In the genomic region with DNA sequence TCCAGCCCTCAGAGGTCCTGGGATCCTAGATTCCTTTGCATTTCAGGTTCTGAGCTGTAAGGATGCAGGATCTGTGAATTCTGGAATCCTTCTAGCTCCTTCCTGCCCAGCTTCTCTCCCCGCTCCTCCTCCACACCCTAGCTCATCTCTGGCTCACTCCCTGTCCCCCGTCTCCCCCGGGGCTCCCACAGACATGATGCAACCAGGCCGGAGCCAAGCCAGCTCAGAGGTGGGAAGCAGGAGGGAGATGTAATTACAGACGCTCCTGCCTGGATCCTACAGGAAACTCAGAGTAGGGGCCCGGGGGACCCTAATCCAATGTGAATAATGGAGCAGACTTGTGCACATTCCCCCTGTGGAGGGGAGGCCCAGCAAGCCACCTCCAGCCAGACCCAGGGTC, we compare ENCODE assay signal across 1 cellular context.
TF ChIP-seq lines count a peak whose summit lies in the region.

No MANE protein-coding gene starts in this region.

TF ChIP-seq in SK-N-SH, 30 proteins besides CTCF, POLR2A, EP300 and RAD21 (continued from another document):
- TF ChIP-seq, protein P1, sequence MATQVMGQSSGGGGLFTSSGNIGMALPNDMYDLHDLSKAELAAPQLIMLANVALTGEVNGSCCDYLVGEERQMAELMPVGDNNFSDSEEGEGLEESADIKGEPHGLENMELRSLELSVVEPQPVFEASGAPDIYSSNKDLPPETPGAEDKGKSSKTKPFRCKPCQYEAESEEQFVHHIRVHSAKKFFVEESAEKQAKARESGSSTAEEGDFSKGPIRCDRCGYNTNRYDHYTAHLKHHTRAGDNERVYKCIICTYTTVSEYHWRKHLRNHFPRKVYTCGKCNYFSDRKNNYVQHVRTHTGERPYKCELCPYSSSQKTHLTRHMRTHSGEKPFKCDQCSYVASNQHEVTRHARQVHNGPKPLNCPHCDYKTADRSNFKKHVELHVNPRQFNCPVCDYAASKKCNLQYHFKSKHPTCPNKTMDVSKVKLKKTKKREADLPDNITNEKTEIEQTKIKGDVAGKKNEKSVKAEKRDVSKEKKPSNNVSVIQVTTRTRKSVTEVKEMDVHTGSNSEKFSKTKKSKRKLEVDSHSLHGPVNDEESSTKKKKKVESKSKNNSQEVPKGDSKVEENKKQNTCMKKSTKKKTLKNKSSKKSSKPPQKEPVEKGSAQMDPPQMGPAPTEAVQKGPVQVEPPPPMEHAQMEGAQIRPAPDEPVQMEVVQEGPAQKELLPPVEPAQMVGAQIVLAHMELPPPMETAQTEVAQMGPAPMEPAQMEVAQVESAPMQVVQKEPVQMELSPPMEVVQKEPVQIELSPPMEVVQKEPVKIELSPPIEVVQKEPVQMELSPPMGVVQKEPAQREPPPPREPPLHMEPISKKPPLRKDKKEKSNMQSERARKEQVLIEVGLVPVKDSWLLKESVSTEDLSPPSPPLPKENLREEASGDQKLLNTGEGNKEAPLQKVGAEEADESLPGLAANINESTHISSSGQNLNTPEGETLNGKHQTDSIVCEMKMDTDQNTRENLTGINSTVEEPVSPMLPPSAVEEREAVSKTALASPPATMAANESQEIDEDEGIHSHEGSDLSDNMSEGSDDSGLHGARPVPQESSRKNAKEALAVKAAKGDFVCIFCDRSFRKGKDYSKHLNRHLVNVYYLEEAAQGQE (IDR thresholded peaks at IDR 0.05; ENCODE audit: low read depth, low read length): no peak
- no peak for TF ChIP-seq GABPA (IDR thresholded peaks at IDR 0.05; ENCODE audit: low read depth)
